8 cellular contexts compared by ENCODE assay signal in genomic region chr5:87267574-87268125, GRCh38. TPM values are rescaled to one million over a fixed set of nuclear protein-coding genes. Genes with fewer than 3 reads are reported as not detected.
DNase-seq lines count a peak whose midpoint lies in the region; ATAC-seq and FAIRE-seq lines count a peak whose summit lies in the region.

RASA1 (plus strand) TSS chr5:87267883; CDS start chr5:87268452, 569 bp downstream.

- peak; percentile 79 for DNase-seq in GM18507 (ENCODE audit: extremely low spot score, insufficient read length, low read depth)
- DNase-seq in NCI-H1930 (lab: John Stamatoyannopoulos, UW) = peak; percentile 78 to 85
- peak; percentile 49 to 97 (median 92) for DNase-seq in anterior cingulate cortex (lab: John Stamatoyannopoulos, UW)
- peak; percentile 95 to 99 (median 98) for DNase-seq in right cardiac atrium
- DNase-seq in pulmonary artery endothelial cell (ENCODE audit: low read depth, low spot score) = peak; percentile 60
- peak; percentile 94 for DNase-seq in urothelium cell line (ENCODE audit: low spot score)

- H3K9me3 ChIP-seq in right cardiac atrium (ENCODE audit: control insufficient read depth, low read length) = no peaks in the 10 kb centered on the region

- H3K27ac ChIP-seq in right cardiac atrium (ENCODE audit: low read length) = peak within 1 kb of the TSS; percentile 93

- FAIRE-seq in GM18507 (lab: Jason Lieb, UNC) (peak; percentile 96), urothelium cell line (lab: Jason Lieb, UNC) (peak; percentile 90)

- WGBS in right cardiac atrium = under 1% methylated on average over 46 of the region's 46 CpGs

- H3K4me3 ChIP-seq in right cardiac atrium (ENCODE audit: low read length) = peak within 1 kb of the TSS; percentile 84

- H3K4me1 ChIP-seq in right cardiac atrium (ENCODE audit: control insufficient read depth, insufficient read depth, low read length) = no peaks in the 10 kb centered on the region

- ATAC-seq in HG02973 (IDR thresholded peaks at IDR 0.05; ENCODE audit: unreplicated experiment) (peak; percentile 44), right cardiac atrium (peak; percentile 99)

- no peaks in the 10 kb centered on the region for H3K27me3 ChIP-seq in right cardiac atrium (ENCODE audit: control insufficient read depth, insufficient read depth)

- intact Hi-C loops in T-helper 2 cell treated with Interferon-gamma antibody and Interleukin-4, amounts not matched to agents 100 ng/mL and 5 ng/mL, for 36 hours (cut with micrococcal nuclease) = loop anchor here (1.0 to 5.0 kb wide), 8 partner anchors 15 to 650 kb away; partner anchors contain the start of genes CCNH and COX7C
- intact Hi-C loops in right cardiac atrium (cut with DNase I) = no loop called here

RNA-seq across cellular contexts. Expression of gene RASA1, which starts in this region (rescaled TPM):
- 23.3 and 23.9 TPM in 2 replicates for total RNA-seq in T-helper 2 cell treated with Interferon-gamma antibody and Interleukin-4, amounts not matched to agents 100 ng/mL and 5 ng/mL, for 36 hours
- total RNA-seq in right cardiac atrium (10 to 100 TPM; 16.5 to 21.2 (median 20.5) TPM), pulmonary artery endothelial cell (37.7 and 45.1 TPM in 2 replicates)
- 8.7 TPM for polyA plus RNA-seq in right cardiac atrium

Comparison
In these comparisons a context has a peak if more than half of its experiments do, and no peak if none do; other contexts are left out.
1. Peak in every context shown above with its lines: DNase-seq, ATAC-seq, H3K4me3 ChIP-seq and H3K27ac ChIP-seq.